Comparison of ENCODE assay signal across 20 cellular contexts in genomic region chr2:23605236-23605635, GRCh38.
DNase-seq lines count a peak whose midpoint lies in the region; ATAC-seq and TF ChIP-seq lines count a peak whose summit lies in the region.
"Had no signal": no experiment of that assay in that cellular context is flagged by ENCODE, and none has a peak within 500 bp of the region (broad histone marks: within the 10 kb centered on the region; RNA-seq: fewer than 3 reads in every experiment).

No MANE protein-coding gene starts in this region.

- H3K36me3 Mint-ChIP-seq in WTC11 = peaks cover 15% of the 10 kb centered on the region
- H3K36me3 Mint-ChIP-seq: CD8-positive, alpha-beta T cell had no signal

- H3K27me3 ChIP-seq in lower lobe of right lung (ENCODE audit: low read depth) = no peaks in the 10 kb centered on the region

- H3K36me3 ChIP-seq in lower lobe of right lung = no peaks in the 10 kb centered on the region
- H3K36me3 ChIP-seq: BLaER1 treated with 17β-estradiol and CSF1 and Interleukin-3, amounts not matched to agents 10 nM and 100 nM had no signal

- H3K27ac ChIP-seq in lower lobe of right lung = no peak overlapping the region
- H3K27ac ChIP-seq in substantia nigra (ENCODE audit: low read depth, low read length, poor library complexity, severe bottlenecking) = no peak overlapping the region
- H3K27ac ChIP-seq: 22Rv1; A549; BLaER1 treated with 17β-estradiol and CSF1 and Interleukin-3, amounts not matched to agents 10 nM and 100 nM; GM23248 had no signal

- peaks cover 25% of the 10 kb centered on the region for H3K4me1 Mint-ChIP-seq in WTC11
- H3K4me1 Mint-ChIP-seq: IgD-negative memory B cell had no signal

- DNase-seq in activated CD8-positive, alpha-beta memory T cell treated with anti-CD3 and anti-CD28 coated beads, Interleukin-2, amount 50 U/mL, for 4 hours = peak; percentile 0
- no peak for DNase-seq in activated CD8-positive, alpha-beta memory T cell treated with anti-CD3 and anti-CD28 coated beads, Interleukin-2, amount 50 U/mL, for 48 hours
- DNase-seq in WTC11 (ENCODE audit: low spot score) (no peak), lower lobe of right lung (peak; percentile 33), posterior vena cava (ENCODE audit: low spot score) (peak; percentile 77), substantia nigra (lab: John Stamatoyannopoulos, UW) (no peak), NCI-H1417 treated with DMSO at 0.1 percent for 48 hours (lab: John Stamatoyannopoulos, UW) (no peak), GDM1 (lab: John Stamatoyannopoulos, UW) (no peak)
- DNase-seq: Calu3; CD8-positive, alpha-beta T cell; DMS79 treated with DMSO at 0.1 percent for 48 hours; GM23248; HFFc6 had no signal

- POLR2A ChIA-PET in WTC11 (lab: Charles Lee) = no interaction called here

- H3K27ac Mint-ChIP-seq in WTC11 = 0 out of 2 replicates have a peak overlapping the region, but pooled peaks have one; percentile 72
- H3K27ac Mint-ChIP-seq: CD8-positive, alpha-beta T cell; HFFc6; IgD-negative memory B cell had no signal

- H3K27me3 Mint-ChIP-seq in WTC11 (ENCODE audit: low read depth) = no peaks in the 10 kb centered on the region
- H3K27me3 Mint-ChIP-seq: IgD-negative memory B cell had no signal

- ATAC-seq in WTC11 (no peak), lower lobe of right lung (no peak)
- ATAC-seq: A549; CD8-positive, alpha-beta T cell; GM12878; HCT116; HepG2 had no signal

- CTCF ChIA-PET in WTC11 (lab: Charles Lee) = interaction anchor here (0.6 to 1.3 kb wide), 3 partner anchors 19 to 185 kb away, joined by 3 read pairs; no protein-coding TSS in a partner anchor

- intact Hi-C loops in lower lobe of right lung (cut with DNase I) = no loop called here
- intact Hi-C loops in posterior vena cava (cut with DNase I) = no loop called here

- no peak for TF ChIP-seq CTCF in WTC11 (IDR thresholded peaks at IDR 0.05)
- no peak for TF ChIP-seq CTCF in lower lobe of right lung (IDR thresholded peaks at IDR 0.05)

- no peaks in the 10 kb centered on the region for H3K4me1 ChIP-seq in lower lobe of right lung
- H3K4me1 ChIP-seq: BLaER1 treated with 17β-estradiol and CSF1 and Interleukin-3, amounts not matched to agents 10 nM and 100 nM had no signal

- no peak overlapping the region for H3K4me3 Mint-ChIP-seq in WTC11
- H3K4me3 Mint-ChIP-seq: CD8-positive, alpha-beta T cell; HFFc6; IgD-negative memory B cell had no signal

- peaks cover 15% of the 10 kb centered on the region for H3K9me3 Mint-ChIP-seq in WTC11

- H3K4me3 ChIP-seq in lower lobe of right lung = no peak overlapping the region
- H3K4me3 ChIP-seq: A549; BLaER1 treated with 17β-estradiol and CSF1 and Interleukin-3, amounts not matched to agents 10 nM and 100 nM; GM12878; GM23248 had no signal

- no peaks in the 10 kb centered on the region for H3K9me3 ChIP-seq in lower lobe of right lung
- H3K9me3 ChIP-seq: A549 had no signal

TF ChIP-seq in WTC11, 78 proteins besides CTCF, POLR2A, EP300 and RAD21:
- no peak for TF ChIP-seq ZBTB43 (CRISPR knock-in tag; IDR thresholded peaks at IDR 0.05)
- TF ChIP-seq CREB1 (CRISPR knock-in tag; IDR thresholded peaks at IDR 0.05) = no peak
- TF ChIP-seq ZNF263 (CRISPR knock-in tag; IDR thresholded peaks at IDR 0.05; ENCODE audit: low read depth) = no peak
- no peak for TF ChIP-seq NFE2L1 (CRISPR knock-in tag; IDR thresholded peaks at IDR 0.05)
- TF ChIP-seq, protein P1, sequence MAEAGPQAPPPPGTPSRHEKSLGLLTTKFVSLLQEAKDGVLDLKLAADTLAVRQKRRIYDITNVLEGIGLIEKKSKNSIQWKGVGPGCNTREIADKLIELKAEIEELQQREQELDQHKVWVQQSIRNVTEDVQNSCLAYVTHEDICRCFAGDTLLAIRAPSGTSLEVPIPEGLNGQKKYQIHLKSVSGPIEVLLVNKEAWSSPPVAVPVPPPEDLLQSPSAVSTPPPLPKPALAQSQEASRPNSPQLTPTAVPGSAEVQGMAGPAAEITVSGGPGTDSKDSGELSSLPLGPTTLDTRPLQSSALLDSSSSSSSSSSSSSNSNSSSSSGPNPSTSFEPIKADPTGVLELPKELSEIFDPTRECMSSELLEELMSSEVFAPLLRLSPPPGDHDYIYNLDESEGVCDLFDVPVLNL (CRISPR knock-in tag; IDR thresholded peaks at IDR 0.05; ENCODE audit: borderline replicate concordance, low read depth) = no peak
- TF ChIP-seq GTF2I (CRISPR knock-in tag; conservative IDR thresholded peaks at IDR 0.05) = no peak
- no peak for TF ChIP-seq IRF2 (CRISPR knock-in tag; IDR thresholded peaks at IDR 0.05; ENCODE audit: borderline replicate concordance, low read depth)
- no peak for TF ChIP-seq TEAD4 (CRISPR knock-in tag; IDR thresholded peaks at IDR 0.05)
- no peak for TF ChIP-seq ELF4 (CRISPR knock-in tag; IDR thresholded peaks at IDR 0.05; ENCODE audit: low read depth)
- no peak for TF ChIP-seq SP1 (CRISPR knock-in tag; conservative IDR thresholded peaks at IDR 0.05)
- TF ChIP-seq CREM (CRISPR knock-in tag; IDR thresholded peaks at IDR 0.05) = no peak
- TF ChIP-seq SMAD4 (CRISPR knock-in tag; IDR thresholded peaks at IDR 0.05) = no peak
- no peak for TF ChIP-seq AR (CRISPR knock-in tag; IDR thresholded peaks at IDR 0.05)
- TF ChIP-seq, protein P2, sequence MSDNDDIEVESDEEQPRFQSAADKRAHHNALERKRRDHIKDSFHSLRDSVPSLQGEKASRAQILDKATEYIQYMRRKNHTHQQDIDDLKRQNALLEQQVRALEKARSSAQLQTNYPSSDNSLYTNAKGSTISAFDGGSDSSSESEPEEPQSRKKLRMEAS (CRISPR knock-in tag; IDR thresholded peaks at IDR 0.05) = no peak
- no peak for TF ChIP-seq ZNF396 (CRISPR knock-in tag; IDR thresholded peaks at IDR 0.05; ENCODE audit: borderline replicate concordance)

Comparison
In these comparisons a context has a peak if more than half of its experiments do, and no peak if none do; other contexts are left out.
1. DNase-seq: peak in activated CD8-positive, alpha-beta memory T cell treated with anti-CD3 and anti-CD28 coated beads, Interleukin-2, amount 50 U/mL, for 4 hours (single experiment), lower lobe of right lung (single experiment) and posterior vena cava (single experiment); none in activated CD8-positive, alpha-beta memory T cell treated with anti-CD3 and anti-CD28 coated beads, Interleukin-2, amount 50 U/mL, for 48 hours (single experiment), WTC11 (single experiment), substantia nigra (0 of 49), NCI-H1417 treated with DMSO at 0.1 percent for 48 hours (single experiment) and GDM1 (single experiment).